ENCODE assay signal across 8 cellular contexts in the genomic region with DNA sequence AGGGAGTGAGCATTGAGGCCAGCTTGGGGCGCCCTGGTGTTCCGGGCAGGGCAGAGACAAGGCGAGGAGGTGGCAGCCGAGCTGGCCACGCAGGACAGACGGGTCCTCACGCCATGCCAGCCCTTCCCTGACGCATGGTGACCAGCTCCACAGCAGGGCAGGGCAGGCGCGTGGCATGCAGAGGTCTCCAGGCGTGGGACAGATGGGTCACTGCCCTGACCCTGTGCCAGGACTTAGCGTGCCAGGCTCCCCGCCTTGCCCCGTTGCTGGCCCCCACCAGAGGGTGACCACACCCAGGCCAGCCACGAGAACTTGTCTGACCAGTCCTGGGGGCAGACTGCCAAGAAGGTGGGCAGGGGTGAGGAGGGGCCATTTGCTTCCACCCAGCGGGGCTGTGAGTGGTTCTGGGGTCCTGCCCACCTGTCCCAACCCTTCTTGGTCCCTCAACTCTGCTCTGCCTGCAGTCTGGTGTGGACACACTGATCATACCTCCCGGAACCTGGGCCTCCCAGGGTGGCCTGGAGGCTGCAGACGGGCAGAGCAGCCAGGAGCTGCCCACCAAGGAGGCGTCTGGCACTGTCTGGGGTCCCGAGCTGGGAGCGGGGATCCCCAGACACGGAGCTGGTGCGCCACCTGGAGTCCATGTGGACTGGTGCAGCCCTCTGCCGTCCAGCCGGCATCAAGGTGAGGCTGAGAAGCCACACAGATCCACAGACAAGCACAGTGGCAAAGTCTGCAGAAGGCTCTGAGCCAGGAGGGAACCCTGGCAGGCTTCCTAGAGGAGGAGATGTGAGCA.
DNase-seq lines count a peak whose midpoint lies in the region.

A gene (plus strand): TSS at position 446 of the 796 bp plus-strand sequence. CDS start 834 bp downstream, outside the sequence.

- no peak within 1 kb of the TSS for H3K27ac ChIP-seq in caudate nucleus (ENCODE audit: low read depth, low read length)

- DNase-seq in NK-92 treated with Interleukin-12 subunit alpha and Interleukin-12 subunit beta, amount 100 ng/mL, for 24 hours (lab: John Stamatoyannopoulos, UW) = peak; percentile 43
- DNase-seq in NK-92 (lab: John Stamatoyannopoulos, UW; ENCODE audit: unreplicated experiment) = no peak
- peak; percentile 83 for DNase-seq in NCI-H2171 treated with DMSO at 0.1 percent for 48 hours (lab: John Stamatoyannopoulos, UW)
- peak; percentile 77 for DNase-seq in activated CD4-positive, CD25-positive, alpha-beta regulatory T cell treated with anti-CD3 and anti-CD28 coated beads, Interleukin-2, amount 50 U/mL, for 72 hours
- DNase-seq in caudate nucleus (lab: John Stamatoyannopoulos, UW) = peak in 49 of 61 donors; percentile 6 to 69 (median 41)
- DNase-seq in left kidney (ENCODE audit: low read depth, low spot score) = peak; percentile 93
- DNase-seq in stimulated activated CD4-positive, alpha-beta T cell treated with anti-CD3 and anti-CD28 coated beads, Interleukin-4, amount 100 ng/mL, for 4 hours = peak; percentile 77
- no peak for DNase-seq in NCI-H1048 (lab: John Stamatoyannopoulos, UW)

Comparison
In these comparisons a context has a peak if more than half of its experiments do, and no peak if none do; other contexts are left out.
1. DNase-seq: peak in NK-92 treated with Interleukin-12 subunit alpha and Interleukin-12 subunit beta, amount 100 ng/mL, for 24 hours (single experiment), NCI-H2171 treated with DMSO at 0.1 percent for 48 hours (single experiment), activated CD4-positive, CD25-positive, alpha-beta regulatory T cell treated with anti-CD3 and anti-CD28 coated beads, Interleukin-2, amount 50 U/mL, for 72 hours (single experiment), caudate nucleus (49 of 61), left kidney (single experiment) and stimulated activated CD4-positive, alpha-beta T cell treated with anti-CD3 and anti-CD28 coated beads, Interleukin-4, amount 100 ng/mL, for 4 hours (2 of 2); none in NK-92 (single experiment) and NCI-H1048 (single experiment).